Comparison of ENCODE assay signal across 10 cellular contexts in genomic region chr9:101791938-101792337, GRCh38. TPM values are rescaled to one million over a fixed set of nuclear protein-coding genes. Genes with fewer than 3 reads are reported as not detected.
DNase-seq lines count a peak whose midpoint lies in the region; ATAC-seq, FAIRE-seq and TF ChIP-seq lines count a peak whose summit lies in the region.
"Had no signal": no experiment of that assay in that cellular context is flagged by ENCODE, and none has a peak within 500 bp of the region (broad histone marks: within the 10 kb centered on the region; RNA-seq: fewer than 3 reads in every experiment).

No MANE protein-coding gene starts in this region.

- in situ Hi-C loops in GM12878 (cut with MboI), result no loop called here

- no peak overlapping the region for H3K27ac Mint-ChIP-seq in H9
- H3K27ac Mint-ChIP-seq in nephron, result no peak overlapping the region
- H3K27ac Mint-ChIP-seq: IgD-negative memory B cell had no signal

- H2BK120ac ChIP-seq in H9 (ENCODE audit: low read depth, low read length, poor library complexity, severe bottlenecking), result no peak overlapping the region

- no peak overlapping the region for H2AFZ ChIP-seq in H9 (ENCODE audit: low read length)
- H2AFZ ChIP-seq in GM12878 (ENCODE audit: control insufficient read depth, low read depth, low read length), result no peak overlapping the region

- H4K91ac ChIP-seq in H9 (ENCODE audit: insufficient read length, low read depth, low read length), result no peak overlapping the region

- no peak overlapping the region for H4K5ac ChIP-seq in H9 (ENCODE audit: insufficient read length, low read depth, low read length)

- TF ChIP-seq POLR2A in GM12878 (IDR thresholded peaks at IDR 0.05; ENCODE audit: low read depth, low read length) (no peak), uterus (IDR thresholded peaks at IDR 0.05) (no peak)

- H2BK5ac ChIP-seq in H9 (ENCODE audit: insufficient read length, low read length), result no peak overlapping the region

- H3K4me1 ChIP-seq in H9 (ENCODE audit: insufficient read depth, low read length) (no peaks in the 10 kb centered on the region), GM12878 (ENCODE audit: control insufficient read depth, insufficient read depth, low read length) (no peaks in the 10 kb centered on the region), uterus (no peaks in the 10 kb centered on the region)

- no peak overlapping the region for H3K14ac ChIP-seq in H9 (ENCODE audit: insufficient read depth, low read length)

- no peak overlapping the region for H3K18ac ChIP-seq in H9 (ENCODE audit: insufficient read length, low read depth, low read length)

- no TSS peak for BruUV-seq in GM12878 (replicated peaks; lab: Mats Ljungman, UMichigan)

- TF ChIP-seq EP300 in GM12878 (IDR thresholded peaks at IDR 0.05; ENCODE audit: borderline replicate concordance in 1 of 2, control insufficient read depth in 1 of 2, low read depth in 2 of 2, low read length in 2 of 2), result no peak

- no peak overlapping the region for H2BK20ac ChIP-seq in H9 (ENCODE audit: low read depth, low read length, poor library complexity, severe bottlenecking)

- H3K4me1 Mint-ChIP-seq in H9, result no peaks in the 10 kb centered on the region
- H3K4me1 Mint-ChIP-seq in nephron, result peaks cover 5% of the 10 kb centered on the region
- H3K4me1 Mint-ChIP-seq: IgD-negative memory B cell had no signal

- H3K9ac ChIP-seq in H9 (ENCODE audit: extremely low read depth, insufficient read length, low read length) (no peak overlapping the region), GM12878 (ENCODE audit: control insufficient read depth, insufficient read depth, low read length) (no peak overlapping the region)

- H3K9me3 ChIP-seq in H9 (ENCODE audit: control insufficient read depth, low read depth, low read length) (no peaks in the 10 kb centered on the region), GM12878 (replicated peaks; ENCODE audit: control insufficient read depth, insufficient read depth, low read length) (no peaks in the 10 kb centered on the region), uterus (no peaks in the 10 kb centered on the region)

- SMC1A ChIA-PET in GM12878 (lab: Charles Lee; ENCODE audit: uncharacterized antibody, unreplicated experiment), result no interaction called here

- no peaks in the 10 kb centered on the region for H3K36me3 Mint-ChIP-seq in H9 (ENCODE audit: insufficient read depth in 1 of 3, low read depth in 3 of 3)
- H3K36me3 Mint-ChIP-seq in nephron (ENCODE audit: low read depth), result no peaks in the 10 kb centered on the region
- H3K36me3 Mint-ChIP-seq: IgD-negative memory B cell had no signal

- H3T11ph ChIP-seq in H9 (ENCODE audit: low read length), result no peak overlapping the region

- RAD21 ChIA-PET in GM12878 (lab: Charles Lee; ENCODE audit: unreplicated experiment), result no interaction called here

- H2BK12ac ChIP-seq in H9 (ENCODE audit: insufficient read length, low read depth, low read length), result no peak overlapping the region

- H3K27me3 ChIP-seq in H9 (ENCODE audit: insufficient read depth, low read length) (no peaks in the 10 kb centered on the region), GM12878 (replicated peaks in 1 of 2; ENCODE audit: control insufficient read depth in 2 of 2, insufficient read depth in 2 of 2, low read length in 1 of 2) (no peaks in the 10 kb centered on the region), uterus (no peaks in the 10 kb centered on the region)

- TF ChIP-seq RAD21 in GM12878 (IDR thresholded peaks at IDR 0.05; ENCODE audit: insufficient read depth, low read depth, low read length), result peak; percentile 55

- H3K23ac ChIP-seq in H9 (ENCODE audit: insufficient read length, low read depth, low read length), result no peak overlapping the region

- ATAC-seq in GM12878, result peak; percentile 77

- H2BK15ac ChIP-seq in H9 (ENCODE audit: low read depth, low read length), result no peak overlapping the region

- H3K4me2 ChIP-seq in H9 (ENCODE audit: insufficient read depth, insufficient read length, low read length) (no peak overlapping the region), GM12878 (ENCODE audit: control insufficient read depth, insufficient read depth) (no peak overlapping the region)

- no peaks in the 10 kb centered on the region for H3K79me1 ChIP-seq in H9 (ENCODE audit: insufficient read depth, low read depth, low read length, poor library complexity, severe bottlenecking)

- H3K4me3 Mint-ChIP-seq in H9 (no peak overlapping the region), nephron (no peak overlapping the region)
- H3K4me3 Mint-ChIP-seq: IgD-negative memory B cell had no signal

- H2AK5ac ChIP-seq in H9 (ENCODE audit: insufficient read length, low read length), result no peak overlapping the region

- H3K4me3 ChIP-seq in GM12878 (no peak overlapping the region), uterus (no peak overlapping the region)

- H3K36me3 ChIP-seq in GM12878 (ENCODE audit: control insufficient read depth in 2 of 2, insufficient read depth in 2 of 2, low read length in 1 of 2) (no peaks in the 10 kb centered on the region), uterus (no peaks in the 10 kb centered on the region)

- no peak overlapping the region for H4K8ac ChIP-seq in H9 (replicated peaks; ENCODE audit: insufficient read length, low read depth, low read length)

- H3K9me3 Mint-ChIP-seq in H9 (no peaks in the 10 kb centered on the region), nephron (no peaks in the 10 kb centered on the region)
- H3K9me3 Mint-ChIP-seq: IgD-negative memory B cell had no signal

- H3K27ac ChIP-seq in H9 (ENCODE audit: insufficient read length, low read depth, low read length) (no peak overlapping the region), GM12878 (ENCODE audit: control insufficient read depth, insufficient read depth) (no peak overlapping the region), uterus (no peak overlapping the region)

- no peak overlapping the region for H3K4ac ChIP-seq in H9 (ENCODE audit: low read depth, low read length)

- TF ChIP-seq CTCF in H9 (conservative IDR thresholded peaks at IDR 0.05) (peak; percentile 79), GM12878 (IDR thresholded peaks at IDR 0.05 in 2 of 3, conservative IDR thresholded peaks at IDR 0.05 in 1 of 3; ENCODE audit: control insufficient read depth in 2 of 3, extremely low read depth in 1 of 3, insufficient read depth in 1 of 3, low read depth in 3 of 3, low read length in 3 of 3) (peak; percentile 26 to 35 (median 34); a peak in 4 of 6 replicates), nephron (IDR thresholded peaks at IDR 0.05; ENCODE audit: unreplicated experiment in 3 of 3) (peak; percentile 53 to 72 (median 57)), uterus (IDR thresholded peaks at IDR 0.05) (no peak)

- H3K56ac ChIP-seq in H9 (ENCODE audit: insufficient read length, low read depth, low read length), result no peak overlapping the region

- POLR2A ChIA-PET in GM12878 (lab: Charles Lee), result no interaction called here

- CTCF ChIA-PET in GM12878 (lab: Yijun Ruan, JAX), result interaction anchor here (1.4 kb wide), 1 partner anchor 9 kb away, joined by 3 read pairs; no protein-coding TSS in a partner anchor

- no peaks in the 10 kb centered on the region for H4K20me1 ChIP-seq in H9 (ENCODE audit: control insufficient read depth, insufficient read depth, insufficient read length)
- H4K20me1 ChIP-seq in GM12878 (ENCODE audit: control insufficient read depth, insufficient read depth), result no peaks in the 10 kb centered on the region

- DNase-seq in DMS153 (lab: John Stamatoyannopoulos, UW) (peak; percentile 4), H9 (peak; percentile 80), NCI-H2171 treated with DMSO at 0.1 percent for 48 hours (lab: John Stamatoyannopoulos, UW) (peak; percentile 68), GM12878 (ENCODE audit: low read depth, low spot score) (no peak), dermis blood vessel endothelial cell (no peak), GM19238 (ENCODE audit: insufficient read length, low spot score) (no peak), uterus (no peak)

- H3K79me2 ChIP-seq in H9 (ENCODE audit: insufficient read depth, low read length) (no peaks in the 10 kb centered on the region; the same call in 1 of the 2 replicates), GM12878 (ENCODE audit: control insufficient read depth, insufficient read depth, low read length) (no peaks in the 10 kb centered on the region)

- WGBS in H9 (ENCODE audit: extremely low coverage, insufficient read length, low lambda C conversion rate), result no CpG with 5 or more reads among the region's 3 CpGs
- 12% methylated on average over 3 of the region's 3 CpGs for WGBS in GM12878 (ENCODE audit: insufficient coverage, insufficient replicate concordance, low lambda C conversion rate, missing lambda C conversion rate)

- peaks cover 3% of the 10 kb centered on the region for H3K27me3 Mint-ChIP-seq in H9 (ENCODE audit: low read depth)
- no peaks in the 10 kb centered on the region for H3K27me3 Mint-ChIP-seq in nephron (ENCODE audit: low read depth)

- H3K23me2 ChIP-seq in H9 (ENCODE audit: insufficient read length, low read depth, low read length, poor library complexity, severe bottlenecking), result no peaks in the 10 kb centered on the region

- FAIRE-seq in GM12878 (lab: Jason Lieb, UNC), result no peak

- intact Hi-C loops in GM12878 (cut with micrococcal nuclease; ENCODE audit: unreplicated experiment) (no loop called here), uterus (cut with DNase I; ENCODE audit: low total_unique reads) (no loop called here)

TF ChIP-seq in GM12878, 131 proteins besides CTCF, POLR2A, EP300 and RAD21 (continues in another document):
- no peak for TF ChIP-seq YY1 (IDR thresholded peaks at IDR 0.05; ENCODE audit: low read depth, low read length)
- TF ChIP-seq MAX (IDR thresholded peaks at IDR 0.05; ENCODE audit: low read depth, low read length), result no peak

RNA-seq across cellular contexts. Expression of gene GRIN3A, which starts 53.5 kb away (rescaled TPM):
- not detected in 2 replicates for total RNA-seq in H9 (2021)
- not detected in 2 replicates for total RNA-seq in GM12878 (2013; cell fraction: nucleolus; rRNA removed)
- total RNA-seq in GM12878 (2014; rRNA removed), result not detected in 2 replicates
- not detected in 2 replicates for total RNA-seq in GM12878 (2014; rRNA removed; fragmentation: Illumina TruSeq; extraction: Trizol)
- not detected in 2 replicates for total RNA-seq in GM12878 (2021)
- polyA plus RNA-seq in GM12878 (2011; ENCODE audit: low read depth), result 0.22 TPM
- not detected in 2 replicates for polyA plus RNA-seq in GM12878 (2011; rRNA removed)
- not detected in 2 replicates for polyA plus RNA-seq in GM12878 (2011; cell fraction: cytosol; rRNA removed)
- polyA plus RNA-seq in GM12878 (2011; cell fraction: nucleus; rRNA removed), result not detected in 2 replicates
- polyA plus RNA-seq in GM12878 (2012), result 0.18 and 0.27 TPM in 2 replicates
- not detected in 2 replicates for polyA plus RNA-seq in GM12878 (2014; fragmentation: Illumina TruSeq; extraction: Trizol)
- under 1 TPM; 0.03 to 0.05 TPM for polyA plus RNA-seq in GM12878 (2014; fragmentation: Nextera tagmentation; extraction: Ambion mirVana)
- not detected in 2 replicates for polyA plus RNA-seq in GM12878 (2014; rRNA removed)
- polyA plus RNA-seq in GM12878 (2016; fragmentation: Nextera tagmentation; extraction: Ambion mirVana), result under 1 TPM in 1 of 2 experiments, not detected in 1; 0.04 TPM
- not detected in 2 replicates for polyA minus RNA-seq in GM12878 (2011; rRNA and poly(A)+ RNA removed)
- not detected in 2 replicates for polyA minus RNA-seq in GM12878 (2011; cell fraction: cytosol; rRNA and poly(A)+ RNA removed)
- polyA minus RNA-seq in GM12878 (2011; cell fraction: nucleus; rRNA and poly(A)+ RNA removed), result not detected in 2 replicates
- not detected in 2 replicates for total RNA-seq in dermis blood vessel endothelial cell
- total RNA-seq in uterus, result 1 to 10 TPM in 1 of 4 donors, not detected in 3; 5.9 TPM
- total RNA-seq: glomerular endothelial cell had no signal
- polyA plus RNA-seq: IgD-negative memory B cell had no signal

Comparison
In these comparisons a context has a peak if more than half of its experiments do, and no peak if none do; other contexts are left out.
1. DNase-seq: peak in DMS153 (single experiment), H9 (single experiment) and NCI-H2171 treated with DMSO at 0.1 percent for 48 hours (single experiment); none in GM12878 (single experiment), dermis blood vessel endothelial cell (single experiment), GM19238 (single experiment) and uterus (0 of 2).
2. CTCF ChIP-seq: peak in H9 (single experiment), GM12878 (3 of 3) and nephron (3 of 3); none in uterus (0 of 4).